Comparison of ENCODE assay signal across 20 cellular contexts in genomic region chr17:66399441-66399840, GRCh38.
A peak's percentile ranks its signal among the peaks of the same experiment; 100 is the strongest.
DNase-seq lines count a peak whose midpoint lies in the region; ATAC-seq and TF ChIP-seq lines count a peak whose summit lies in the region.
"Had no signal": no experiment of that assay in that cellular context is flagged by ENCODE, and none has a peak within 500 bp of the region (broad histone marks: within the 10 kb centered on the region; RNA-seq: fewer than 3 reads in every experiment).

No MANE protein-coding gene starts in this region.

- ATAC-seq in activated T-cell treated with anti-CD3 and anti-CD28 coated beads, Interleukin-2, amount 50 U/mL, for 4 hours = peak; percentile 90 to 92
- ATAC-seq in natural killer cell treated with Interleukin-12 subunit alpha and Interleukin-12 subunit beta and Interleukin-15 and Interleukin-18, amount 100 ng/mL, for 72 hours = peak; percentile 72 to 80
- ATAC-seq in GM19324 (IDR thresholded peaks at IDR 0.05; ENCODE audit: low FRiP score, unreplicated experiment) (no peak), GM18505 (IDR thresholded peaks at IDR 0.05; ENCODE audit: unreplicated experiment) (no peak)
- ATAC-seq: heart left ventricle had no signal

- TF ChIP-seq POLR2A in GM18505 (IDR thresholded peaks at IDR 0.05; ENCODE audit: borderline replicate concordance, extremely low read depth, insufficient read depth, insufficient read length) = no peak

- H3K4me3 Mint-ChIP-seq in activated T-cell treated with anti-CD3 and anti-CD28 coated beads, Interleukin-2, amount 50 U/mL, for 4 hours = peak overlapping the region; percentile 59
- H3K4me3 Mint-ChIP-seq in activated naive CD8-positive, alpha-beta T cell = peak overlapping the region; percentile 55
- peak overlapping the region; percentile 32 for H3K4me3 Mint-ChIP-seq in natural killer cell treated with Interleukin-12 subunit alpha and Interleukin-12 subunit beta and Interleukin-15 and Interleukin-18, amount 100 ng/mL, for 72 hours

- peaks cover 11% of the 10 kb centered on the region for H3K36me3 Mint-ChIP-seq in activated T-cell treated with anti-CD3 and anti-CD28 coated beads, Interleukin-2, amount 50 U/mL, for 4 hours (ENCODE audit: insufficient read depth)
- peaks cover 12% of the 10 kb centered on the region for H3K36me3 Mint-ChIP-seq in activated naive CD8-positive, alpha-beta T cell
- H3K36me3 Mint-ChIP-seq in natural killer cell treated with Interleukin-12 subunit alpha and Interleukin-12 subunit beta and Interleukin-15 and Interleukin-18, amount 100 ng/mL, for 72 hours = no peaks in the 10 kb centered on the region

- no peaks in the 10 kb centered on the region for H3K27me3 Mint-ChIP-seq in activated T-cell treated with anti-CD3 and anti-CD28 coated beads, Interleukin-2, amount 50 U/mL, for 4 hours (ENCODE audit: low read depth)
- H3K27me3 Mint-ChIP-seq in activated naive CD8-positive, alpha-beta T cell = no peaks in the 10 kb centered on the region
- no peaks in the 10 kb centered on the region for H3K27me3 Mint-ChIP-seq in natural killer cell treated with Interleukin-12 subunit alpha and Interleukin-12 subunit beta and Interleukin-15 and Interleukin-18, amount 100 ng/mL, for 72 hours

- no peak for DNase-seq in activated T-cell treated with anti-CD3 and anti-CD28 coated beads, Interleukin-2, amount 50 U/mL, for 4 hours
- no peak for DNase-seq in activated T-cell treated with anti-CD3 and anti-CD28 coated beads for 4 hours
- DNase-seq in NOMO-1 treated with DMSO at 0.1 percent for 48 hours (lab: John Stamatoyannopoulos, UW; ENCODE audit: unreplicated experiment) = peak; percentile 12
- DNase-seq in natural killer cell treated with Interleukin-12 subunit alpha and Interleukin-12 subunit beta and Interleukin-15 and Interleukin-18, amount 100 ng/mL, for 72 hours (ENCODE audit: low spot score) = no peak
- DNase-seq in anterior cingulate cortex (lab: John Stamatoyannopoulos, UW) = no peak
- DNase-seq: ACHN, amniotic stem cell, caudate nucleus, DMS79 treated with DMSO at 0.1 percent for 48 hours, heart left ventricle, MG63, NCI-H1694 treated with DMSO at 0.1 percent for 48 hours, NCI-H446, ovary, substantia nigra, SW 1271, WERI-Rb-1 had no signal

- H3K27ac Mint-ChIP-seq in activated naive CD8-positive, alpha-beta T cell = peak overlapping the region; percentile 81
- peak overlapping the region; percentile 29 to 39 for H3K27ac Mint-ChIP-seq in natural killer cell treated with Interleukin-12 subunit alpha and Interleukin-12 subunit beta and Interleukin-15 and Interleukin-18, amount 100 ng/mL, for 72 hours

- no peaks in the 10 kb centered on the region for H3K9me3 Mint-ChIP-seq in activated T-cell treated with anti-CD3 and anti-CD28 coated beads, Interleukin-2, amount 50 U/mL, for 4 hours
- no peaks in the 10 kb centered on the region for H3K9me3 Mint-ChIP-seq in activated naive CD8-positive, alpha-beta T cell (ENCODE audit: low read depth)
- peaks cover 3% of the 10 kb centered on the region for H3K9me3 Mint-ChIP-seq in natural killer cell treated with Interleukin-12 subunit alpha and Interleukin-12 subunit beta and Interleukin-15 and Interleukin-18, amount 100 ng/mL, for 72 hours

- peaks cover 88% of the 10 kb centered on the region for H3K4me1 Mint-ChIP-seq in activated T-cell treated with anti-CD3 and anti-CD28 coated beads, Interleukin-2, amount 50 U/mL, for 4 hours (ENCODE audit: low read depth)
- peaks cover 95% of the 10 kb centered on the region for H3K4me1 Mint-ChIP-seq in activated naive CD8-positive, alpha-beta T cell (ENCODE audit: low read depth)
- peaks cover 32 to 50% of the 10 kb centered on the region in 2 donors for H3K4me1 Mint-ChIP-seq in natural killer cell treated with Interleukin-12 subunit alpha and Interleukin-12 subunit beta and Interleukin-15 and Interleukin-18, amount 100 ng/mL, for 72 hours (ENCODE audit: low read depth in 2 of 2)

Comparison
In these comparisons a context has a peak if more than half of its experiments do, and no peak if none do; other contexts are left out.
1. ATAC-seq: peak in activated T-cell treated with anti-CD3 and anti-CD28 coated beads, Interleukin-2, amount 50 U/mL, for 4 hours (2 of 2) and natural killer cell treated with Interleukin-12 subunit alpha and Interleukin-12 subunit beta and Interleukin-15 and Interleukin-18, amount 100 ng/mL, for 72 hours (2 of 2); none in GM19324 (single experiment) and GM18505 (single experiment).
2. Peak in every context shown above with its lines, with median percentiles within 50 percentile points of each other: H3K4me3 Mint-ChIP-seq.